In genomic region chr2:64982311-64982857, GRCh38 we compare ENCODE assay signal across 13 cellular contexts. TPM values are rescaled to one million over a fixed set of nuclear protein-coding genes. Genes with fewer than 3 reads are reported as not detected.
A peak's percentile ranks its signal among the peaks of the same experiment; 100 is the strongest.
DNase-seq lines count a peak whose midpoint lies in the region; ATAC-seq, FAIRE-seq and TF ChIP-seq lines count a peak whose summit lies in the region.
"Had no signal": no experiment of that assay in that cellular context is flagged by ENCODE, and none has a peak within 500 bp of the region (broad histone marks: within the 10 kb centered on the region; RNA-seq: fewer than 3 reads in every experiment).

No MANE protein-coding gene starts in this region.

- no peak overlapping the region for H2BK12ac ChIP-seq in neuronal stem cell (ENCODE audit: low read length)

- FAIRE-seq in H54 (lab: Jason Lieb, UNC), result no peak

- no peak overlapping the region for H3K4ac ChIP-seq in neuronal stem cell (ENCODE audit: low read length)

- peaks cover 2 to 4% of the 10 kb centered on the region in 2 donors for H3K4me1 ChIP-seq in neuronal stem cell (ENCODE audit: control insufficient read depth in 2 of 2, insufficient read depth in 1 of 2, low read depth in 1 of 2, low read length in 2 of 2)
- H3K4me1 ChIP-seq in testis, result peaks cover 5% of the 10 kb centered on the region

- H3K23ac ChIP-seq in neuronal stem cell (ENCODE audit: low read depth, low read length, poor library complexity), result no peak overlapping the region

- no peak overlapping the region for H3K14ac ChIP-seq in neuronal stem cell (ENCODE audit: low read length)

- ATAC-seq in GM19043 (IDR thresholded peaks at IDR 0.05; ENCODE audit: low read depth, unreplicated experiment) (peak; percentile 42), HG02852 (IDR thresholded peaks at IDR 0.05; ENCODE audit: unreplicated experiment) (peak; percentile 57)

- no peak overlapping the region for H4K91ac ChIP-seq in neuronal stem cell (ENCODE audit: low read depth, low read length, poor library complexity)

- H3K36me3 Mint-ChIP-seq in T-helper 1 cell treated with Interleukin-12 subunit alpha and Interleukin-12 subunit beta and Interleukin-4 antibody, amounts not matched to agents 30 μg/mL and 1 μg/mL, for 36 hours (ENCODE audit: low read depth), result peaks cover 3% of the 10 kb centered on the region

- no peak overlapping the region for H4K8ac ChIP-seq in neuronal stem cell (ENCODE audit: low read depth, low read length)

- peak overlapping the region; percentile 79 for H3K27ac Mint-ChIP-seq in T-helper 1 cell treated with Interleukin-12 subunit alpha and Interleukin-12 subunit beta and Interleukin-4 antibody, amounts not matched to agents 30 μg/mL and 1 μg/mL, for 36 hours
- H3K27ac Mint-ChIP-seq: activated naive CD8-positive, alpha-beta T cell treated with anti-CD3 and anti-CD28 coated beads, Interleukin-2, amount 10 ng/mL, durations not matched to agents 7 days and 5 days had no signal

- no peak overlapping the region for H3K4me2 ChIP-seq in neuronal stem cell (ENCODE audit: insufficient read depth, low read length, poor library complexity, severe bottlenecking)
- H3K4me2 ChIP-seq: BLaER1 had no signal

- WGBS in neuronal stem cell (ENCODE audit: extremely low coverage in 2 of 2, insufficient read length in 2 of 2, insufficient replicate concordance in 1 of 2), 2 donors, result no CpG with 5 or more reads among the region's 2 CpGs
- WGBS in testis, 2 donors, result 71 to 73% methylated on average over 2 of the region's 2 CpGs

- TF ChIP-seq CTCF in GM12865 (IDR thresholded peaks at IDR 0.05; ENCODE audit: insufficient read depth, low read depth, low read length, missing control alignments) (no peak), testis (IDR thresholded peaks at IDR 0.05) (no peak)

- H3K18ac ChIP-seq in neuronal stem cell (ENCODE audit: low read length), result no peak overlapping the region

- H3K9me3 ChIP-seq in neuronal stem cell (replicated peaks in 1 of 2; ENCODE audit: control insufficient read depth in 2 of 2, insufficient read depth in 1 of 2, low read depth in 1 of 2, low read length in 2 of 2) (no peaks in the 10 kb centered on the region), testis (no peaks in the 10 kb centered on the region)
- H3K9me3 ChIP-seq: BLaER1 had no signal

- no peaks in the 10 kb centered on the region for H3K36me3 ChIP-seq in neuronal stem cell (replicated peaks in 1 of 2; ENCODE audit: control insufficient read depth in 2 of 2, insufficient read depth in 2 of 2, low read length in 2 of 2)
- H3K36me3 ChIP-seq in testis (ENCODE audit: low read depth, missing control alignments), result no peaks in the 10 kb centered on the region
- H3K36me3 ChIP-seq: BLaER1 had no signal

- intact Hi-C loops in testis (cut with DNase I; ENCODE audit: low total_unique reads), result no loop called here

- H3K27me3 ChIP-seq in neuronal stem cell (ENCODE audit: control insufficient read depth in 3 of 3, insufficient read depth in 3 of 3, low read depth in 1 of 3, low read length in 3 of 3) (no peaks in the 10 kb centered on the region), testis (no peaks in the 10 kb centered on the region)
- H3K27me3 ChIP-seq: BLaER1 had no signal

- H3K4me3 Mint-ChIP-seq in T-helper 1 cell treated with Interleukin-12 subunit alpha and Interleukin-12 subunit beta and Interleukin-4 antibody, amounts not matched to agents 30 μg/mL and 1 μg/mL, for 36 hours, result peak overlapping the region; percentile 38
- H3K4me3 Mint-ChIP-seq: activated naive CD8-positive, alpha-beta T cell treated with anti-CD3 and anti-CD28 coated beads, Interleukin-2, amount 10 ng/mL, durations not matched to agents 7 days and 5 days had no signal

- no peak overlapping the region for H2AFZ ChIP-seq in neuronal stem cell (ENCODE audit: low read length)

- no peaks in the 10 kb centered on the region for H3K9me3 Mint-ChIP-seq in T-helper 1 cell treated with Interleukin-12 subunit alpha and Interleukin-12 subunit beta and Interleukin-4 antibody, amounts not matched to agents 30 μg/mL and 1 μg/mL, for 36 hours
- H3K9me3 Mint-ChIP-seq: activated naive CD8-positive, alpha-beta T cell treated with anti-CD3 and anti-CD28 coated beads, Interleukin-2, amount 10 ng/mL, durations not matched to agents 7 days and 5 days had no signal

- H2BK120ac ChIP-seq in neuronal stem cell (ENCODE audit: low read depth, low read length), result no peak overlapping the region

- no peak overlapping the region for H3K27ac ChIP-seq in neuronal stem cell (replicated peaks; ENCODE audit: low read length)
- H3K27ac ChIP-seq in testis, result no peak overlapping the region
- H3K27ac ChIP-seq: BLaER1 had no signal

- H3K79me1 ChIP-seq in neuronal stem cell (ENCODE audit: low read depth, low read length), result no peaks in the 10 kb centered on the region

- H3K27me3 Mint-ChIP-seq in T-helper 1 cell treated with Interleukin-12 subunit alpha and Interleukin-12 subunit beta and Interleukin-4 antibody, amounts not matched to agents 30 μg/mL and 1 μg/mL, for 36 hours (ENCODE audit: low read depth), result peaks cover 10% of the 10 kb centered on the region

- H2BK15ac ChIP-seq in neuronal stem cell (ENCODE audit: low read length), result no peak overlapping the region

- H3K4me3 ChIP-seq in GM12865 (ENCODE audit: low read depth, low read length) (no peak overlapping the region), neuronal stem cell (ENCODE audit: low read length in 2 of 2) (no peak overlapping the region), testis (no peak overlapping the region)
- H3K4me3 ChIP-seq: BLaER1 had no signal

- DNase-seq in GM12865 (ENCODE audit: low read depth), result peak; percentile 68
- DNase-seq in neuronal stem cell (ENCODE audit: low spot score), result no peak
- no peak for DNase-seq in SHP77 treated with DMSO at 0.1 percent for 48 hours (lab: John Stamatoyannopoulos, UW)
- no peak for DNase-seq in testis
- DNase-seq in H54 (ENCODE audit: insufficient read length, low spot score), result no peak
- DNase-seq: activated naive CD8-positive, alpha-beta T cell treated with anti-CD3 and anti-CD28 coated beads, Interleukin-2, amount 10 ng/mL, durations not matched to agents 7 days and 5 days; HCEC 1CT; NCI-H146; nucleus accumbens had no signal

- no peak overlapping the region for H3K9ac ChIP-seq in neuronal stem cell (ENCODE audit: low read depth, low read length, poor library complexity)
- H3K9ac ChIP-seq: BLaER1 had no signal

- no peak overlapping the region for H2BK5ac ChIP-seq in neuronal stem cell (ENCODE audit: low read length)

- peaks cover 57% of the 10 kb centered on the region for H3K4me1 Mint-ChIP-seq in T-helper 1 cell treated with Interleukin-12 subunit alpha and Interleukin-12 subunit beta and Interleukin-4 antibody, amounts not matched to agents 30 μg/mL and 1 μg/mL, for 36 hours (ENCODE audit: low read depth)

- TF ChIP-seq POLR2A in testis (IDR thresholded peaks at IDR 0.05) (no peak), H54 (IDR thresholded peaks at IDR 0.05; ENCODE audit: low read depth, low read length) (no peak)

- H2AK5ac ChIP-seq in neuronal stem cell (ENCODE audit: low read depth, low read length), result no peak overlapping the region

RNA-seq across cellular contexts. Expression of gene SLC1A4, which starts 6.8 kb away (rescaled TPM):
- polyA plus RNA-seq in neuronal stem cell (2013, experiment 1 of 2), result 3.7 TPM
- 3.9 TPM for polyA plus RNA-seq in neuronal stem cell (2013, experiment 2 of 2)
- 10 to 100 TPM; 14.3 to 17.8 TPM for total RNA-seq in testis
- 28.5 TPM for polyA plus RNA-seq in testis (ENCODE audit: insufficient read depth, low read depth, low replicate concordance)
